16 cellular contexts compared by ENCODE assay signal in genomic region chr6:136171207-136171606, GRCh38.
DNase-seq lines count a peak whose midpoint lies in the region; ATAC-seq lines count a peak whose summit lies in the region.
"Had no signal": no experiment of that assay in that cellular context is flagged by ENCODE, and none has a peak within 500 bp of the region (broad histone marks: within the 10 kb centered on the region; RNA-seq: fewer than 3 reads in every experiment).

No MANE protein-coding gene starts in this region.

- H3K27ac Mint-ChIP-seq in activated T-cell treated with anti-CD3 and anti-CD28 coated beads, Interleukin-2, amount 50 U/mL, for 72 hours, result no peak overlapping the region
- H3K27ac Mint-ChIP-seq in activated T-cell treated with anti-CD3 and anti-CD28 coated beads, Interleukin-2, amount 50 U/mL, for 24 hours, result no peak overlapping the region
- no peak overlapping the region for H3K27ac Mint-ChIP-seq in T-helper 2 cell treated with Interferon-gamma antibody and Interleukin-4, amounts not matched to agents 5 μg/mL and 100 μg/mL, for 36 hours
- H3K27ac Mint-ChIP-seq: CD4-positive, alpha-beta memory T cell; GM23338; H9 had no signal

- H3K27ac ChIP-seq in trophoblast cell (ENCODE audit: low read depth, low read length), result no peak overlapping the region

- ATAC-seq in activated T-cell treated with anti-CD3 and anti-CD28 coated beads, Interleukin-2, amount 50 U/mL, for 72 hours (replicated peaks in 1 of 2), result peak; percentile 49 to 52
- no peak for ATAC-seq in HG03469 (IDR thresholded peaks at IDR 0.05; ENCODE audit: unreplicated experiment)
- no peak for ATAC-seq in HG02798 (IDR thresholded peaks at IDR 0.05; ENCODE audit: poor library complexity, unreplicated experiment)
- ATAC-seq: GM23338, HCT116 had no signal

- H2AFZ ChIP-seq in trophoblast cell (ENCODE audit: insufficient read depth, low read length, poor library complexity), result no peak overlapping the region
- H2AFZ ChIP-seq: GM23338 had no signal

- WGBS in trophoblast cell (ENCODE audit: extremely low coverage, insufficient coverage, insufficient read length), result no CpG with 5 or more reads among the region's 3 CpGs

- no peaks in the 10 kb centered on the region for H3K27me3 Mint-ChIP-seq in activated T-cell treated with anti-CD3 and anti-CD28 coated beads, Interleukin-2, amount 50 U/mL, for 72 hours (ENCODE audit: low read depth)
- peaks cover 6% of the 10 kb centered on the region for H3K27me3 Mint-ChIP-seq in activated T-cell treated with anti-CD3 and anti-CD28 coated beads, Interleukin-2, amount 50 U/mL, for 24 hours
- no peaks in the 10 kb centered on the region for H3K27me3 Mint-ChIP-seq in T-helper 2 cell treated with Interferon-gamma antibody and Interleukin-4, amounts not matched to agents 5 μg/mL and 100 μg/mL, for 36 hours (ENCODE audit: low read depth)

- no peak overlapping the region for H4K12ac ChIP-seq in trophoblast cell (ENCODE audit: low read depth, low read length)

- no peaks in the 10 kb centered on the region for H3K36me3 ChIP-seq in trophoblast cell (ENCODE audit: control insufficient read depth in 1 of 2, insufficient read depth in 2 of 2, low read length in 2 of 2)

- no peak overlapping the region for H2BK12ac ChIP-seq in trophoblast cell (ENCODE audit: low read length)

- H3K9me3 ChIP-seq in trophoblast cell (ENCODE audit: insufficient read depth, low read depth, low read length), result no peaks in the 10 kb centered on the region

- no peak overlapping the region for H4K8ac ChIP-seq in trophoblast cell (ENCODE audit: low read depth, low read length)

- no peak overlapping the region for H3K4ac ChIP-seq in trophoblast cell (ENCODE audit: low read depth, low read length)

- peaks cover 7 to 8% of the 10 kb centered on the region in 2 donors for H3K9me3 Mint-ChIP-seq in activated T-cell treated with anti-CD3 and anti-CD28 coated beads, Interleukin-2, amount 50 U/mL, for 72 hours
- peaks cover 9% of the 10 kb centered on the region for H3K9me3 Mint-ChIP-seq in activated T-cell treated with anti-CD3 and anti-CD28 coated beads, Interleukin-2, amount 50 U/mL, for 24 hours
- peaks cover 6% of the 10 kb centered on the region for H3K9me3 Mint-ChIP-seq in T-helper 2 cell treated with Interferon-gamma antibody and Interleukin-4, amounts not matched to agents 5 μg/mL and 100 μg/mL, for 36 hours
- H3K9me3 Mint-ChIP-seq: GM23338 had no signal

- H3K4me2 ChIP-seq in trophoblast cell (ENCODE audit: low read length), result no peak overlapping the region
- H3K4me2 ChIP-seq: GM23338 had no signal

- no peak overlapping the region for H3K14ac ChIP-seq in trophoblast cell (ENCODE audit: low read length)

- H3K9ac ChIP-seq in trophoblast cell (ENCODE audit: low read length), result no peak overlapping the region

- no peak overlapping the region for H2BK5ac ChIP-seq in trophoblast cell (ENCODE audit: low read depth, low read length, poor library complexity)

- no peaks in the 10 kb centered on the region for H3K27me3 ChIP-seq in trophoblast cell (ENCODE audit: insufficient read depth, low read length)

- H3K4me3 Mint-ChIP-seq in activated T-cell treated with anti-CD3 and anti-CD28 coated beads, Interleukin-2, amount 50 U/mL, for 72 hours, result no peak overlapping the region
- H3K4me3 Mint-ChIP-seq in activated T-cell treated with anti-CD3 and anti-CD28 coated beads, Interleukin-2, amount 50 U/mL, for 24 hours, result no peak overlapping the region
- H3K4me3 Mint-ChIP-seq in T-helper 2 cell treated with Interferon-gamma antibody and Interleukin-4, amounts not matched to agents 5 μg/mL and 100 μg/mL, for 36 hours, result no peak overlapping the region
- H3K4me3 Mint-ChIP-seq: CD4-positive, alpha-beta memory T cell; GM23338; H9 had no signal

- peaks cover 6 to 11% of the 10 kb centered on the region in 2 donors for H3K36me3 Mint-ChIP-seq in activated T-cell treated with anti-CD3 and anti-CD28 coated beads, Interleukin-2, amount 50 U/mL, for 72 hours (ENCODE audit: insufficient read depth in 2 of 2)
- H3K36me3 Mint-ChIP-seq in activated T-cell treated with anti-CD3 and anti-CD28 coated beads, Interleukin-2, amount 50 U/mL, for 24 hours (ENCODE audit: low read depth), result peaks cover 2% of the 10 kb centered on the region
- peaks cover 32% of the 10 kb centered on the region for H3K36me3 Mint-ChIP-seq in T-helper 2 cell treated with Interferon-gamma antibody and Interleukin-4, amounts not matched to agents 5 μg/mL and 100 μg/mL, for 36 hours (ENCODE audit: low read depth)
- H3K36me3 Mint-ChIP-seq: CD4-positive, alpha-beta memory T cell had no signal

- H3K4me3 ChIP-seq in trophoblast cell (ENCODE audit: low read depth, low read length), result no peak overlapping the region
- H3K4me3 ChIP-seq: GM23338 had no signal

- H2AK5ac ChIP-seq in trophoblast cell (ENCODE audit: low read length), result no peak overlapping the region

- H3K23ac ChIP-seq in trophoblast cell (ENCODE audit: low read length), result no peak overlapping the region

- no peaks in the 10 kb centered on the region for H3K79me2 ChIP-seq in trophoblast cell (ENCODE audit: control insufficient read depth, insufficient read depth, low read length, poor library complexity)

- no peaks in the 10 kb centered on the region for H3K4me1 ChIP-seq in trophoblast cell (ENCODE audit: control insufficient read depth in 1 of 2, insufficient read depth in 2 of 2, low read length in 2 of 2)

- peaks cover 6% of the 10 kb centered on the region for H3K4me1 Mint-ChIP-seq in activated T-cell treated with anti-CD3 and anti-CD28 coated beads, Interleukin-2, amount 50 U/mL, for 72 hours (ENCODE audit: low read depth)
- H3K4me1 Mint-ChIP-seq in activated T-cell treated with anti-CD3 and anti-CD28 coated beads, Interleukin-2, amount 50 U/mL, for 24 hours (ENCODE audit: low read depth), result peaks cover 9% of the 10 kb centered on the region
- H3K4me1 Mint-ChIP-seq in T-helper 2 cell treated with Interferon-gamma antibody and Interleukin-4, amounts not matched to agents 5 μg/mL and 100 μg/mL, for 36 hours (ENCODE audit: low read depth), result peaks cover 12% of the 10 kb centered on the region
- H3K4me1 Mint-ChIP-seq: CD4-positive, alpha-beta memory T cell; GM23338; H9 had no signal

- no peak overlapping the region for H4K91ac ChIP-seq in trophoblast cell (ENCODE audit: low read depth, low read length)

- H3K18ac ChIP-seq in trophoblast cell (ENCODE audit: low read length), result no peak overlapping the region

- DNase-seq in activated T-cell treated with anti-CD3 and anti-CD28 coated beads, Interleukin-2, amount 50 U/mL, for 72 hours, result no peak
- no peak for DNase-seq in activated T-cell treated with anti-CD3 and anti-CD28 coated beads, Interleukin-2, amount 50 U/mL, for 24 hours
- DNase-seq in T-helper 2 cell treated with Interferon-gamma antibody and Interleukin-4, amounts not matched to agents 5 μg/mL and 100 μg/mL, for 36 hours (ENCODE audit: low spot score), result peak; percentile 18
- peak; percentile 72 to 78 for DNase-seq in trophoblast cell
- DNase-seq: C1 segment of cervical spinal cord; Calu3; CD4-positive, alpha-beta memory T cell; COR-L47; DMS53; DMS79 treated with DMSO at 0.1 percent for 48 hours; GF-D8; H9 had no signal

- no peaks in the 10 kb centered on the region for H3K79me1 ChIP-seq in trophoblast cell (ENCODE audit: low read length)

- no peak overlapping the region for H2BK120ac ChIP-seq in trophoblast cell (ENCODE audit: insufficient read depth, low read length, poor library complexity)

Comparison
In these comparisons a context has a peak if more than half of its experiments do, and no peak if none do; other contexts are left out.
1. ATAC-seq: peak in activated T-cell treated with anti-CD3 and anti-CD28 coated beads, Interleukin-2, amount 50 U/mL, for 72 hours (2 of 2); none in HG03469 (single experiment) and HG02798 (single experiment).
2. DNase-seq: peak in T-helper 2 cell treated with Interferon-gamma antibody and Interleukin-4, amounts not matched to agents 5 μg/mL and 100 μg/mL, for 36 hours (single experiment) and trophoblast cell (2 of 2); none in activated T-cell treated with anti-CD3 and anti-CD28 coated beads, Interleukin-2, amount 50 U/mL, for 72 hours (0 of 2) and activated T-cell treated with anti-CD3 and anti-CD28 coated beads, Interleukin-2, amount 50 U/mL, for 24 hours (single experiment).